9 cellular contexts compared by ENCODE assay signal in genomic region chr2:5691659-5692529, GRCh38. TPM values are rescaled to one million over a fixed set of nuclear protein-coding genes. Genes with fewer than 3 reads are reported as not detected.
DNase-seq lines count a peak whose midpoint lies in the region; ATAC-seq, FAIRE-seq and TF ChIP-seq lines count a peak whose summit lies in the region.
"Had no signal": no experiment of that assay in that cellular context is flagged by ENCODE, and none has a peak within 500 bp of the region (broad histone marks: within the 10 kb centered on the region; RNA-seq: fewer than 3 reads in every experiment).

Gene SOX11, plus strand, starts transcription at chr2:5692384. Its CDS starts 338 bp downstream, at chr2:5692722.

- no peak within 1 kb of the TSS for H3K27ac ChIP-seq in vagina

- peaks cover 35% of the 10 kb centered on the region for H3K4me1 ChIP-seq in vagina

- H3K27ac Mint-ChIP-seq in nephron, result peak within 1 kb of the TSS; percentile 94 to 99 (median 97)

- peaks cover 26% of the 10 kb centered on the region for H3K27me3 Mint-ChIP-seq in nephron (ENCODE audit: low read depth)

- no peaks in the 10 kb centered on the region for H3K36me3 ChIP-seq in vagina

- H3K4me3 ChIP-seq in vagina, result peak within 1 kb of the TSS in 1 of 2 donors; percentile 11

- TF ChIP-seq POLR2A in erythroblast (IDR thresholded peaks at IDR 0.05; ENCODE audit: low read length), result no peak
- no peak for TF ChIP-seq POLR2A in GM12892 (IDR thresholded peaks at IDR 0.05; ENCODE audit: low read depth, low read length)
- no peak for TF ChIP-seq POLR2A in vagina (IDR thresholded peaks at IDR 0.05)

- peaks cover 14% of the 10 kb centered on the region for H3K4me1 Mint-ChIP-seq in nephron

- no peaks in the 10 kb centered on the region for H3K9me3 Mint-ChIP-seq in nephron

- FAIRE-seq in GM12892 (lab: Jason Lieb, UNC), result no peak
- FAIRE-seq: colon had no signal

- DNase-seq in Daoy (ENCODE audit: low read depth) (peak; percentile 94), NCI-H345 (lab: John Stamatoyannopoulos, UW) (peak; percentile 98), erythroblast (lab: John Stamatoyannopoulos, UW) (peak; percentile 7 to 28), GM12892 (ENCODE audit: insufficient read length) (no peak), HPDE6-E6E7 (ENCODE audit: extremely low spot score) (no peak), vagina (ENCODE audit: extremely low spot score in 2 of 2) (no peak)

- H3K4me3 Mint-ChIP-seq in nephron, result peak within 1 kb of the TSS; percentile 96 to 99 (median 99)

- peaks cover 12% of the 10 kb centered on the region for H3K36me3 Mint-ChIP-seq in nephron (ENCODE audit: low read depth)

- TF ChIP-seq CTCF in nephron (IDR thresholded peaks at IDR 0.05; ENCODE audit: unreplicated experiment in 3 of 3) (peak; percentile 20 to 45 (median 32)), vagina (IDR thresholded peaks at IDR 0.05) (no peak)

- no peaks in the 10 kb centered on the region for H3K9me3 ChIP-seq in vagina

- intact Hi-C loops in vagina (cut with DNase I), result no loop called here

- no peak for ATAC-seq in HG02938 (IDR thresholded peaks at IDR 0.05; ENCODE audit: unreplicated experiment)

- H3K27me3 ChIP-seq in vagina, result peaks cover 26% of the 10 kb centered on the region

RNA-seq across cellular contexts. Expression of gene SOX11, which starts in this region (rescaled TPM):
- 11.0 and 11.2 TPM in 2 replicates for total RNA-seq in Daoy (2014; rRNA removed; shearing (Covaris generic))
- polyA plus RNA-seq in GM12892 (2012; ENCODE audit: missing spikeins), result 0.04 TPM
- total RNA-seq in vagina, result not detected

Comparison
In these comparisons a context has a peak if more than half of its experiments do, and no peak if none do; other contexts are left out.
1. RNA of gene SOX11 (total RNA-seq): 11.0 to 11.2 TPM in Daoy; not detected in vagina (single experiment); every median in the first group is over 10 times any median in the second.
2. DNase-seq: peak in Daoy (single experiment), NCI-H345 (single experiment) and erythroblast (2 of 2); none in GM12892 (single experiment), HPDE6-E6E7 (single experiment) and vagina (0 of 2).
3. CTCF ChIP-seq: peak in nephron (3 of 3); none in vagina (0 of 3).